17 cellular contexts compared by ENCODE assay signal in genomic region chr11:70389191-70389590, GRCh38. TPM values are rescaled to one million over a fixed set of nuclear protein-coding genes. Genes with fewer than 3 reads are reported as not detected.
DNase-seq lines count a peak whose midpoint lies in the region; FAIRE-seq and TF ChIP-seq lines count a peak whose summit lies in the region.
"Had no signal": no experiment of that assay in that cellular context is flagged by ENCODE, and none has a peak within 500 bp of the region (broad histone marks: within the 10 kb centered on the region; RNA-seq: fewer than 3 reads in every experiment).

No MANE protein-coding gene starts in this region.

- H3K9ac ChIP-seq in endothelial cell of umbilical vein (replicated peaks; ENCODE audit: extremely low read depth, insufficient read depth, low read length): no peak overlapping the region
- H3K9ac ChIP-seq in smooth muscle cell (ENCODE audit: low read depth): no peak overlapping the region
- H3K9ac ChIP-seq: BLaER1 had no signal

- TF ChIP-seq POLR2A in endothelial cell of umbilical vein (IDR thresholded peaks at IDR 0.05; ENCODE audit: low read depth, low read length): no peak

- no peak for TF ChIP-seq CTCF in endothelial cell of umbilical vein (IDR thresholded peaks at IDR 0.05; ENCODE audit: extremely low read depth in 1 of 2, insufficient read depth in 1 of 2, low read depth in 1 of 2, low read length in 2 of 2)
- TF ChIP-seq CTCF in smooth muscle cell (IDR thresholded peaks at IDR 0.05; ENCODE audit: borderline replicate concordance, insufficient read depth, poor library complexity, severe bottlenecking): no peak

- POLR2A ChIA-PET in endothelial cell of umbilical vein (lab: Charles Lee): no interaction called here

- H3K79me2 ChIP-seq in endothelial cell of umbilical vein (ENCODE audit: control insufficient read depth, insufficient read depth, low read length) (peaks cover 2% of the 10 kb centered on the region), smooth muscle cell (ENCODE audit: low read depth) (peaks cover 2% of the 10 kb centered on the region)

- H2AFZ ChIP-seq in endothelial cell of umbilical vein (ENCODE audit: low read depth, low read length) (no peak overlapping the region), smooth muscle cell (ENCODE audit: low read depth) (no peak overlapping the region)
- H2AFZ ChIP-seq: PC-9 had no signal

- peak; percentile 40 for FAIRE-seq in endothelial cell of umbilical vein (lab: Jason Lieb, UNC)

- CTCF ChIA-PET in endothelial cell of umbilical vein (lab: Charles Lee): no interaction called here

- H3K27me3 ChIP-seq in HAP-1 (ENCODE audit: low read depth): no peaks in the 10 kb centered on the region
- no peaks in the 10 kb centered on the region for H3K27me3 ChIP-seq in endothelial cell of umbilical vein (ENCODE audit: control insufficient read depth in 2 of 2, insufficient read depth in 2 of 2, low read length in 2 of 2)
- H3K27me3 ChIP-seq in smooth muscle cell (ENCODE audit: low read depth): no peaks in the 10 kb centered on the region
- H3K27me3 ChIP-seq: BLaER1, SJSA1 had no signal

- intact Hi-C loops in endothelial cell of umbilical vein (cut with micrococcal nuclease): no loop called here

- in situ Hi-C loops in HAP-1 (cut with MboI; ENCODE audit: low sequenced_read_pairs): no loop called here

- H3K4me3 ChIP-seq in HAP-1 (no peak overlapping the region), endothelial cell of umbilical vein (replicated peaks in 1 of 3; ENCODE audit: insufficient read depth in 1 of 3, low read depth in 1 of 3, low read length in 3 of 3) (no peak overlapping the region), smooth muscle cell (no peak overlapping the region)
- H3K4me3 ChIP-seq: BLaER1, PC-9, SJSA1 had no signal

- H3K4me1 ChIP-seq in HAP-1: peaks cover 33% of the 10 kb centered on the region
- H3K4me1 ChIP-seq in endothelial cell of umbilical vein (ENCODE audit: control insufficient read depth, extremely low read depth, insufficient read depth, low read length): no peaks in the 10 kb centered on the region
- H3K4me1 ChIP-seq in smooth muscle cell (ENCODE audit: low read depth): no peaks in the 10 kb centered on the region
- H3K4me1 ChIP-seq: BLaER1, SJSA1 had no signal

- DNase-seq in HAP-1 (ENCODE audit: low spot score in 2 of 2): peak; percentile 58 to 87
- no peak for DNase-seq in endothelial cell of umbilical vein (ENCODE audit: low read depth, low spot score)
- no peak for DNase-seq in smooth muscle cell (lab: John Stamatoyannopoulos, UW; ENCODE audit: unreplicated experiment)
- DNase-seq in HuH-7.5 (ENCODE audit: low spot score): no peak
- no peak for DNase-seq in stimulated activated CD8-positive, alpha-beta memory T cell treated with anti-CD3 and anti-CD28 coated beads, Interleukin-4, amount 100 ng/mL, for 48 hours
- DNase-seq in activated CD4-positive, CD25-positive, alpha-beta regulatory T cell (lab: John Stamatoyannopoulos, UW): no peak
- DNase-seq: CD8-positive, alpha-beta T cell; DMS79 treated with DMSO at 0.1 percent for 48 hours; KG1; NCI-H1105 treated with DMSO at 0.1 percent for 48 hours; NCI-H1694 treated with DMSO at 0.1 percent for 48 hours; NCI-H226; NCI-H524 treated with DMSO at 0.1 percent for 48 hours; PC-9 had no signal

- H3K9me1 ChIP-seq in endothelial cell of umbilical vein (replicated peaks; ENCODE audit: control insufficient read depth, extremely low read depth, insufficient read depth, low read length): no peaks in the 10 kb centered on the region

- peaks cover 42% of the 10 kb centered on the region for H3K36me3 ChIP-seq in HAP-1 (replicated peaks)
- H3K36me3 ChIP-seq in endothelial cell of umbilical vein (ENCODE audit: control insufficient read depth in 2 of 2, extremely low read depth in 1 of 2, insufficient read depth in 2 of 2, low read length in 2 of 2): peaks cover 0 to 7% of the 10 kb centered on the region in 2 experiments
- no peaks in the 10 kb centered on the region for H3K36me3 ChIP-seq in smooth muscle cell (ENCODE audit: low read depth)

- dilution Hi-C loops in endothelial cell of umbilical vein (cut with MboI; ENCODE audit: extremely low pct_ligation_motif_present, low sequenced_read_pairs): no loop called here

- H4K20me1 ChIP-seq in endothelial cell of umbilical vein (replicated peaks; ENCODE audit: control insufficient read depth, extremely low read depth, insufficient read depth, low read length) (no peaks in the 10 kb centered on the region), smooth muscle cell (ENCODE audit: low read depth) (no peaks in the 10 kb centered on the region)
- H4K20me1 ChIP-seq: BLaER1 had no signal

- no peaks in the 10 kb centered on the region for H3F3A ChIP-seq in smooth muscle cell (ENCODE audit: low read depth)

- H3K27ac ChIP-seq in endothelial cell of umbilical vein (ENCODE audit: insufficient read depth, low read depth, low read length) (no peak overlapping the region), smooth muscle cell (ENCODE audit: low read depth) (peak overlapping the region; percentile 15)
- H3K27ac ChIP-seq: BLaER1, PC-9, SJSA1 had no signal

- WGBS in smooth muscle cell (ENCODE audit: low lambda C conversion rate): 80% methylated on average over 6 of the region's 6 CpGs

- no peaks in the 10 kb centered on the region for H3K9me3 ChIP-seq in HAP-1
- no peaks in the 10 kb centered on the region for H3K9me3 ChIP-seq in endothelial cell of umbilical vein (replicated peaks; ENCODE audit: control insufficient read depth, insufficient read depth, low read length)
- H3K9me3 ChIP-seq in smooth muscle cell (replicated peaks; ENCODE audit: low read depth): no peaks in the 10 kb centered on the region
- H3K9me3 ChIP-seq: BLaER1, SJSA1 had no signal

- BruUV-seq in endothelial cell of umbilical vein (replicated peaks; lab: Mats Ljungman, UMichigan): no TSS peak

- H3K4me2 ChIP-seq in endothelial cell of umbilical vein (ENCODE audit: insufficient read depth, low read length) (no peak overlapping the region), smooth muscle cell (no peak overlapping the region)
- H3K4me2 ChIP-seq: BLaER1, PC-9 had no signal

TF ChIP-seq in PFSK-1, 5 proteins besides CTCF, POLR2A, EP300 and RAD21 (continues in another document):
- TF ChIP-seq FOXP2 (optimal IDR thresholded peaks at IDR 0.05; ENCODE audit: borderline replicate concordance, extremely low read depth, extremely low read length, insufficient read depth) (no peak), SIN3A (IDR thresholded peaks at IDR 0.05; ENCODE audit: borderline replicate concordance, insufficient read depth, low read length) (no peak), POLR2AphosphoS5 (IDR thresholded peaks at IDR 0.05; ENCODE audit: low read depth, low read length) (0 out of 2 replicates have a peak, but pooled peaks have one; percentile 19)

TF ChIP-seq in endothelial cell of umbilical vein, 7 proteins besides CTCF, POLR2A, EP300 and RAD21:
- no peak for TF ChIP-seq GATA2 (IDR thresholded peaks at IDR 0.05; ENCODE audit: insufficient read depth, insufficient read length, low read depth, low read length)
- TF ChIP-seq MAX (IDR thresholded peaks at IDR 0.05; ENCODE audit: insufficient read depth, insufficient read length): no peak
- TF ChIP-seq EZH2 (IDR thresholded peaks at IDR 0.05; ENCODE audit: borderline replicate concordance, low read depth, low read length, severe bottlenecking): no peak
- no peak for TF ChIP-seq POLR2AphosphoS5 (IDR thresholded peaks at IDR 0.05; ENCODE audit: insufficient read depth, low read depth, low read length)
- TF ChIP-seq FOS (IDR thresholded peaks at IDR 0.05; ENCODE audit: borderline replicate concordance, insufficient read depth, low read length): no peak
- TF ChIP-seq MYC (IDR thresholded peaks at IDR 0.05; ENCODE audit: low read depth, low read length): no peak

RNA-seq across cellular contexts. Expression of gene CTTN, which starts 9.1 kb away (rescaled TPM):
- polyA plus RNA-seq in PFSK-1 (2012; ENCODE audit: insufficient read length, low read depth): 221 TPM
- total RNA-seq in endothelial cell of umbilical vein (307 and 330 TPM in 2 replicates), smooth muscle cell (136 and 173 TPM in 2 replicates)
- polyA plus RNA-seq in endothelial cell of umbilical vein (148 and 161 TPM in 2 replicates), smooth muscle cell (64.7 and 112 TPM in 2 replicates)
- 116 and 122 TPM in 2 replicates for polyA plus RNA-seq in endothelial cell of umbilical vein (2011; cell fraction: cytosol; rRNA removed)
- polyA plus RNA-seq in endothelial cell of umbilical vein (2011; cell fraction: nucleus; rRNA removed): 806 and 835 TPM in 2 replicates
- polyA plus RNA-seq in endothelial cell of umbilical vein (2012): 217 and 272 TPM in 2 replicates
- 252 and 259 TPM in 2 replicates for polyA minus RNA-seq in endothelial cell of umbilical vein
- polyA minus RNA-seq in endothelial cell of umbilical vein (2011; cell fraction: cytosol; rRNA and poly(A)+ RNA removed): 70.9 TPM
- 212 and 217 TPM in 2 replicates for polyA minus RNA-seq in endothelial cell of umbilical vein (2011; cell fraction: nucleus; rRNA and poly(A)+ RNA removed)

Comparison
In these comparisons a context has a peak if more than half of its experiments do, and no peak if none do; other contexts are left out.
1. DNase-seq: peak in HAP-1 (2 of 2); none in endothelial cell of umbilical vein (single experiment), smooth muscle cell (single experiment), HuH-7.5 (single experiment), stimulated activated CD8-positive, alpha-beta memory T cell treated with anti-CD3 and anti-CD28 coated beads, Interleukin-4, amount 100 ng/mL, for 48 hours (single experiment) and activated CD4-positive, CD25-positive, alpha-beta regulatory T cell (0 of 4).